ENCODE assay signal across 8 cellular contexts in genomic region chr19:51887522-51888498, GRCh38. TPM values are rescaled to one million over a fixed set of nuclear protein-coding genes. Genes with fewer than 3 reads are reported as not detected.
DNase-seq lines count a peak whose midpoint lies in the region; ATAC-seq and TF ChIP-seq lines count a peak whose summit lies in the region.

Gene ZNF577, minus strand, starts transcription at chr19:51887951. Its CDS starts 7,569 bp downstream, at chr19:51880382.

- peaks cover 38% of the 10 kb centered on the region for H3K36me3 ChIP-seq in SK-N-MC (ENCODE audit: insufficient read depth, low read length)

- TF ChIP-seq CTCF in neural crest cell (conservative IDR thresholded peaks at IDR 0.05), result no peak

- H3K4me3 Mint-ChIP-seq in neural crest cell, result peak within 1 kb of the TSS; percentile 100

- peak within 1 kb of the TSS; percentile 75 for H3K9ac ChIP-seq in SK-N-MC (ENCODE audit: insufficient read length)

- H3K27ac Mint-ChIP-seq in activated naive CD4-positive, alpha-beta T cell treated with anti-CD3 and anti-CD28 coated beads, Interleukin-2, amount 50 U/mL, for 72 hours, result peak within 1 kb of the TSS; percentile 80 to 84
- H3K27ac Mint-ChIP-seq in neural crest cell (ENCODE audit: unreplicated experiment), result peak within 1 kb of the TSS; percentile 88

- peaks cover 19% of the 10 kb centered on the region for H3K4me1 Mint-ChIP-seq in neural crest cell

- peaks cover 51 to 68% of the 10 kb centered on the region in 2 donors for H3K9me3 Mint-ChIP-seq in activated naive CD4-positive, alpha-beta T cell treated with anti-CD3 and anti-CD28 coated beads, Interleukin-2, amount 50 U/mL, for 72 hours
- H3K9me3 Mint-ChIP-seq in neural crest cell, result peaks cover 23% of the 10 kb centered on the region

- peak; percentile 50 for DNase-seq in GM04503 (ENCODE audit: low read depth)
- DNase-seq in SK-N-MC (ENCODE audit: low read depth, low spot score), result peak; percentile 74
- DNase-seq in activated naive CD4-positive, alpha-beta T cell treated with anti-CD3 and anti-CD28 coated beads, Interleukin-2, amount 50 U/mL, for 72 hours (ENCODE audit: low spot score in 2 of 2), result peak; percentile 54 to 62
- peak; percentile 80 for DNase-seq in globus pallidus (ENCODE audit: low spot score)
- DNase-seq in neural crest cell (ENCODE audit: low read depth, low spot score), result peak; percentile 83
- DNase-seq in stimulated activated naive CD4-positive, alpha-beta T cell (lab: John Stamatoyannopoulos, UW), result peak in 5 of 6 experiments; percentile 15 to 70 (median 64)

- peaks cover 3% of the 10 kb centered on the region for H3K27me3 Mint-ChIP-seq in neural crest cell (ENCODE audit: low read depth)

- H3K36me3 Mint-ChIP-seq in activated naive CD4-positive, alpha-beta T cell treated with anti-CD3 and anti-CD28 coated beads, Interleukin-2, amount 50 U/mL, for 72 hours, result peaks cover 83 to 96% of the 10 kb centered on the region in 2 donors
- peaks cover 78% of the 10 kb centered on the region for H3K36me3 Mint-ChIP-seq in neural crest cell (ENCODE audit: low read depth)

- H3K9me3 ChIP-seq in SK-N-MC (ENCODE audit: low read depth, low read length), result peaks cover 17% of the 10 kb centered on the region

- H3K4me3 ChIP-seq in SK-N-MC, result peak within 1 kb of the TSS; percentile 82

- no peak within 1 kb of the TSS for H3K27ac ChIP-seq in SK-N-MC

- peak; percentile 87 to 91 for ATAC-seq in activated naive CD4-positive, alpha-beta T cell treated with anti-CD3 and anti-CD28 coated beads, Interleukin-2, amount 50 U/mL, for 72 hours
- no peak for ATAC-seq in GM19023 (IDR thresholded peaks at IDR 0.05; ENCODE audit: unreplicated experiment)
- no peak for ATAC-seq in HG03442 (IDR thresholded peaks at IDR 0.05; ENCODE audit: unreplicated experiment)

RNA-seq across cellular contexts. Expression of gene ZNF577, which starts in this region (rescaled TPM):
- 1 to 10 TPM; 5.7 to 7.9 TPM for total RNA-seq in activated naive CD4-positive, alpha-beta T cell treated with anti-CD3 and anti-CD28 coated beads, Interleukin-2, amount 50 U/mL, for 72 hours
- total RNA-seq in neural crest cell, result 15.7 and 20.4 TPM in 2 replicates

Comparison
In these comparisons a context has a peak if more than half of its experiments do, and no peak if none do; other contexts are left out.
1. ATAC-seq: peak in activated naive CD4-positive, alpha-beta T cell treated with anti-CD3 and anti-CD28 coated beads, Interleukin-2, amount 50 U/mL, for 72 hours (2 of 2); none in GM19023 (single experiment) and HG03442 (single experiment).
2. Peak in every context shown above with its lines, with median percentiles within 50 percentile points of each other: DNase-seq.